1 cellular context compared by ENCODE assay signal in genomic region chr3:9932843-9933560, GRCh38.
A peak's percentile ranks its signal among the peaks of the same experiment; 100 is the strongest.
TF ChIP-seq lines count a peak whose summit lies in the region.

No MANE protein-coding gene starts in this region.

TF ChIP-seq in GM12878, 131 proteins besides CTCF, POLR2A, EP300 and RAD21 (continued from another document):
- TF ChIP-seq ZBTB4 (CRISPR knock-in tag; IDR thresholded peaks at IDR 0.05) (no peak), FOS (IDR thresholded peaks at IDR 0.05; ENCODE audit: borderline replicate concordance, extremely low read depth, insufficient read length) (no peak), CEBPZ (IDR thresholded peaks at IDR 0.05; ENCODE audit: low read depth, low read length) (no peak), ZNF24 (IDR thresholded peaks at IDR 0.05) (peak; percentile 62; the same call in 1 of the 2 replicates), BCL11A (IDR thresholded peaks at IDR 0.05; ENCODE audit: low read depth, low read length) (no peak), MTA2 (IDR thresholded peaks at IDR 0.05; ENCODE audit: low read depth) (no peak), SMAD5 (IDR thresholded peaks at IDR 0.05; ENCODE audit: low read depth) (no peak), SRF (IDR thresholded peaks at IDR 0.05; ENCODE audit: low read depth in 2 of 2, low read length in 2 of 2) (0 out of 4 replicates have a peak, but pooled peaks of 1 of the 2 experiments have one; percentile 56), CBX3 (IDR thresholded peaks at IDR 0.05; ENCODE audit: borderline replicate concordance, low read depth) (no peak), ZNF217 (IDR thresholded peaks at IDR 0.05) (peak; percentile 16; the same call in 1 of the 2 replicates), MEF2A (IDR thresholded peaks at IDR 0.05; ENCODE audit: insufficient read depth, low read depth, low read length) (no peak), HDAC2 (IDR thresholded peaks at IDR 0.05) (no peak), JUNB (IDR thresholded peaks at IDR 0.05) (no peak), HCFC1 (IDR thresholded peaks at IDR 0.05; ENCODE audit: low read length) (no peak), BCL3 (IDR thresholded peaks at IDR 0.05; ENCODE audit: borderline replicate concordance, insufficient read depth, low read depth, low read length, poor library complexity, severe bottlenecking) (no peak)
